ENCODE assay signal across 10 cellular contexts in genomic region chr4:153535735-153536494, GRCh38.
DNase-seq lines count a peak whose midpoint lies in the region; ATAC-seq and TF ChIP-seq lines count a peak whose summit lies in the region.
"Had no signal": no experiment of that assay in that cellular context is flagged by ENCODE, and none has a peak within 500 bp of the region (broad histone marks: within the 10 kb centered on the region; RNA-seq: fewer than 3 reads in every experiment).

No MANE protein-coding gene starts in this region.

- peak; percentile 57 for TF ChIP-seq EP300 in neural cell (conservative IDR thresholded peaks at IDR 0.05; ENCODE audit: poor library complexity, severe bottlenecking)

- peaks cover 38% of the 10 kb centered on the region for H3K4me1 Mint-ChIP-seq in T-helper 2 cell treated with Interferon-gamma antibody and Interleukin-4, amounts not matched to agents 5 μg/mL and 100 μg/mL, for 36 hours (ENCODE audit: low read depth)

- no peak overlapping the region for H3K4me3 Mint-ChIP-seq in T-helper 2 cell treated with Interferon-gamma antibody and Interleukin-4, amounts not matched to agents 5 μg/mL and 100 μg/mL, for 36 hours

- H3K36me3 ChIP-seq in neural cell (ENCODE audit: insufficient read depth, low read length), result no peaks in the 10 kb centered on the region
- H3K36me3 ChIP-seq: right lobe of liver had no signal

- H3K9me3 ChIP-seq in neural cell (ENCODE audit: low read length), result no peaks in the 10 kb centered on the region
- H3K9me3 ChIP-seq: right lobe of liver had no signal

- peak overlapping the region; percentile 58 for H2AFZ ChIP-seq in neural cell (ENCODE audit: low read depth, low read length)

- H3K9me3 Mint-ChIP-seq in T-helper 2 cell treated with Interferon-gamma antibody and Interleukin-4, amounts not matched to agents 5 μg/mL and 100 μg/mL, for 36 hours, result no peaks in the 10 kb centered on the region

- H3K9me2 ChIP-seq in neural cell (ENCODE audit: insufficient read depth, low read length), result no peaks in the 10 kb centered on the region

- no peaks in the 10 kb centered on the region for H3K27me3 ChIP-seq in neural cell (ENCODE audit: insufficient read depth, low read depth, low read length)
- H3K27me3 ChIP-seq: right lobe of liver had no signal

- H3K27me3 Mint-ChIP-seq in T-helper 2 cell treated with Interferon-gamma antibody and Interleukin-4, amounts not matched to agents 5 μg/mL and 100 μg/mL, for 36 hours (ENCODE audit: low read depth), result no peaks in the 10 kb centered on the region

- H3K4me3 ChIP-seq in neural cell (ENCODE audit: low read length), result peak overlapping the region; percentile 48
- H3K4me3 ChIP-seq: right lobe of liver had no signal

- H3K27ac ChIP-seq in neural cell (ENCODE audit: low read length), result peak overlapping the region; percentile 72
- H3K27ac ChIP-seq: right lobe of liver had no signal

- peaks cover 2% of the 10 kb centered on the region for H3F3A ChIP-seq in neural cell (ENCODE audit: insufficient read depth, low read length, poor library complexity, severe bottlenecking)

- no peak for DNase-seq in T-helper 2 cell treated with Interferon-gamma antibody and Interleukin-4, amounts not matched to agents 5 μg/mL and 100 μg/mL, for 36 hours (ENCODE audit: low spot score)
- DNase-seq in T-helper 2 cell (no peak), NAMALWA (ENCODE audit: low spot score) (peak; percentile 47), dermis blood vessel endothelial cell (peak; percentile 43), NCI-H1694 (lab: John Stamatoyannopoulos, UW) (no peak), NCI-H524 treated with DMSO at 0.1 percent for 48 hours (lab: John Stamatoyannopoulos, UW) (no peak)
- DNase-seq: NCI-H1048, right lobe of liver had no signal

- H3K9ac ChIP-seq in neural cell (ENCODE audit: low read length), result peak overlapping the region; percentile 59

- no peaks in the 10 kb centered on the region for H4K20me1 ChIP-seq in neural cell (ENCODE audit: insufficient read depth)

- H3K27ac Mint-ChIP-seq in T-helper 2 cell treated with Interferon-gamma antibody and Interleukin-4, amounts not matched to agents 5 μg/mL and 100 μg/mL, for 36 hours, result peak overlapping the region; percentile 47

- peak overlapping the region; percentile 31 for H3K4me2 ChIP-seq in neural cell (ENCODE audit: low read length)

- H3K36me3 Mint-ChIP-seq in T-helper 2 cell treated with Interferon-gamma antibody and Interleukin-4, amounts not matched to agents 5 μg/mL and 100 μg/mL, for 36 hours (ENCODE audit: low read depth), result peaks cover 19% of the 10 kb centered on the region

- peak; percentile 43 for TF ChIP-seq RAD21 in neural cell (conservative IDR thresholded peaks at IDR 0.05)

- peaks cover 29% of the 10 kb centered on the region for H3K79me2 ChIP-seq in neural cell (replicated peaks; ENCODE audit: insufficient read depth, low read length)

- no peak for ATAC-seq in GM21576 (IDR thresholded peaks at IDR 0.05; ENCODE audit: unreplicated experiment)

- TF ChIP-seq CTCF in neural cell (IDR thresholded peaks at IDR 0.05; ENCODE audit: poor library complexity, severe bottlenecking), result peak; percentile 60

TF ChIP-seq in neural cell, 6 proteins besides CTCF, POLR2A, EP300 and RAD21:
- no peak for TF ChIP-seq EZH2 (IDR thresholded peaks at IDR 0.05; ENCODE audit: borderline replicate concordance, insufficient read depth, low read length, poor library complexity, severe bottlenecking)
- TF ChIP-seq POLR2AphosphoS5 (IDR thresholded peaks at IDR 0.05), result peak; percentile 25
- peak; percentile 74 for TF ChIP-seq REST (IDR thresholded peaks at IDR 0.05; ENCODE audit: borderline replicate concordance)
- peak; percentile 20 for TF ChIP-seq SMC3 (conservative IDR thresholded peaks at IDR 0.05; ENCODE audit: poor library complexity)
- TF ChIP-seq TAF1 (IDR thresholded peaks at IDR 0.05; ENCODE audit: low read depth), result no peak
- no peak for TF ChIP-seq MXI1 (conservative IDR thresholded peaks at IDR 0.05; ENCODE audit: poor library complexity, severe bottlenecking)

Comparison
In these comparisons a context has a peak if more than half of its experiments do, and no peak if none do; other contexts are left out.
1. DNase-seq: peak in NAMALWA (single experiment) and dermis blood vessel endothelial cell (single experiment); none in T-helper 2 cell treated with Interferon-gamma antibody and Interleukin-4, amounts not matched to agents 5 μg/mL and 100 μg/mL, for 36 hours (single experiment), T-helper 2 cell (0 of 5), NCI-H1694 (single experiment) and NCI-H524 treated with DMSO at 0.1 percent for 48 hours (single experiment).